8 cellular contexts compared by ENCODE assay signal in genomic region chr7:44884553-44885393, GRCh38. TPM values are rescaled to one million over a fixed set of nuclear protein-coding genes. Genes with fewer than 3 reads are reported as not detected.
DNase-seq lines count a peak whose midpoint lies in the region; ATAC-seq and TF ChIP-seq lines count a peak whose summit lies in the region.

No MANE protein-coding gene starts in this region.

- peaks cover 38% of the 10 kb centered on the region for H3K36me3 Mint-ChIP-seq in Caco-2 (ENCODE audit: insufficient read depth, unreplicated experiment)
- peaks cover 4 to 9% (median 5%) of the 10 kb centered on the region in 3 donors for H3K36me3 Mint-ChIP-seq in immature natural killer cell

- ATAC-seq in GM21360 (IDR thresholded peaks at IDR 0.05; ENCODE audit: unreplicated experiment): peak; percentile 17

- TF ChIP-seq CTCF in Caco-2 (IDR thresholded peaks at IDR 0.05; ENCODE audit: insufficient read depth in 1 of 2, low read depth in 1 of 2, low read length in 1 of 2, severe bottlenecking in 1 of 2, unreplicated experiment in 1 of 2): no peak

- H3K9me3 Mint-ChIP-seq in Caco-2 (ENCODE audit: unreplicated experiment): no peaks in the 10 kb centered on the region
- H3K9me3 Mint-ChIP-seq in immature natural killer cell: peaks cover 0 to 5% (median 0%) of the 10 kb centered on the region in 6 donors

- POLR2A ChIA-PET in Caco-2 (lab: Charles Lee): interaction anchor here (0.6 to 1.4 kb wide), 10 partner anchors 10 to 278 kb away, joined by 3 to 10 read pairs (median 3); partner anchors contain the start of genes H2AZ2, OGDH and TBRG4

- H3K27me3 Mint-ChIP-seq in Caco-2 (ENCODE audit: insufficient read depth, unreplicated experiment): no peaks in the 10 kb centered on the region
- H3K27me3 Mint-ChIP-seq in immature natural killer cell (ENCODE audit: low read depth in 3 of 3): peaks cover 12 to 16% (median 13%) of the 10 kb centered on the region in 3 donors

- intact Hi-C loops in Caco-2 (cut with micrococcal nuclease; ENCODE audit: unreplicated experiment): loop anchor here (1.0 to 10.0 kb wide), 4 partner anchors 27 to 100 kb away; partner anchors contain the start of gene H2AZ2

- H3K36me3 ChIP-seq in Caco-2 (ENCODE audit: control insufficient read depth, insufficient read depth, low read length): no peaks in the 10 kb centered on the region

- peaks cover 25% of the 10 kb centered on the region for H3K4me1 Mint-ChIP-seq in Caco-2 (ENCODE audit: low read depth, unreplicated experiment)
- H3K4me1 Mint-ChIP-seq in immature natural killer cell: peaks cover 57 to 63% of the 10 kb centered on the region in 2 donors

- no TSS peak for BruUV-seq in Caco-2 (replicated peaks; lab: Mats Ljungman, UMichigan)

- H3K4me3 ChIP-seq in Caco-2 (ENCODE audit: low read depth, low read length): peak overlapping the region; percentile 78

- peak overlapping the region; percentile 96 for H3K4me3 Mint-ChIP-seq in Caco-2 (ENCODE audit: unreplicated experiment)
- peak overlapping the region; percentile 88 to 97 (median 92) for H3K4me3 Mint-ChIP-seq in immature natural killer cell

- H3K4me1 ChIP-seq in Caco-2: peaks cover 26% of the 10 kb centered on the region

- no peaks in the 10 kb centered on the region for H3K9me3 ChIP-seq in Caco-2

- H3K27me3 ChIP-seq in Caco-2 (replicated peaks; ENCODE audit: control insufficient read depth, insufficient read depth, low read length): no peaks in the 10 kb centered on the region

- peak overlapping the region; percentile 100 for H3K27ac Mint-ChIP-seq in Caco-2 (ENCODE audit: unreplicated experiment)
- H3K27ac Mint-ChIP-seq in immature natural killer cell: peak overlapping the region; percentile 94 to 100 (median 98)

- CTCF ChIA-PET in Caco-2 (lab: Charles Lee): interaction anchor here (0.9 to 2.1 kb wide), 4 partner anchors 10 to 115 kb away, joined by 3 to 13 read pairs (median 3); partner anchors contain the start of gene CCM2

- DNase-seq in Caco-2 (peak; percentile 50 to 62), HT1080 (ENCODE audit: low read depth) (peak; percentile 39), T1000 (lab: John Stamatoyannopoulos, UW) (peak; percentile 33), brain pericyte (ENCODE audit: low read depth, low spot score) (peak; percentile 5), immature natural killer cell (peak; percentile 65 to 74 (median 67)), OCI-M2 (lab: John Stamatoyannopoulos, UW; ENCODE audit: unreplicated experiment) (no peak)
- peak; percentile 37 for DNase-seq in stimulated activated CD4-positive, alpha-beta T cell treated with anti-CD3 and anti-CD28 coated beads, Interleukin-12 subunit alpha, Interleukin-12 subunit beta, amount 100 ng/mL, for 4 hours

RNA-seq across cellular contexts. Expression of gene PURB, which starts 0.6 kb away (rescaled TPM):
- total RNA-seq in Caco-2 (2022): 25.1 and 26.3 TPM in 2 replicates
- total RNA-seq in HT1080 (2014; rRNA removed; shearing (Covaris generic)): 12.8 and 20.2 TPM in 2 replicates
- 18.6 and 22.2 TPM in 2 replicates for polyA plus RNA-seq in HT1080 (2015; cell fraction: cytosol; rRNA removed)
- 15.1 and 16.9 TPM in 2 replicates for polyA plus RNA-seq in HT1080 (2015; cell fraction: nucleus; rRNA removed)
- polyA plus RNA-seq in immature natural killer cell: 1 to 10 TPM; 2.4 to 3.2 (median 3.2) TPM

RNA-seq across cellular contexts. Expression of gene H2AZ2, which starts 36.9 kb away (rescaled TPM):
- total RNA-seq in Caco-2 (2022): 196 and 244 TPM in 2 replicates
- 362 and 397 TPM in 2 replicates for total RNA-seq in HT1080 (2014; rRNA removed; shearing (Covaris generic))
- 237 and 268 TPM in 2 replicates for polyA plus RNA-seq in HT1080 (2015; cell fraction: cytosol; rRNA removed)
- 80.6 and 83.1 TPM in 2 replicates for polyA plus RNA-seq in HT1080 (2015; cell fraction: nucleus; rRNA removed)
- 100 to 1,000 TPM; 237 to 262 (median 254) TPM for polyA plus RNA-seq in immature natural killer cell
